8 cellular contexts compared by ENCODE assay signal in the genomic region with DNA sequence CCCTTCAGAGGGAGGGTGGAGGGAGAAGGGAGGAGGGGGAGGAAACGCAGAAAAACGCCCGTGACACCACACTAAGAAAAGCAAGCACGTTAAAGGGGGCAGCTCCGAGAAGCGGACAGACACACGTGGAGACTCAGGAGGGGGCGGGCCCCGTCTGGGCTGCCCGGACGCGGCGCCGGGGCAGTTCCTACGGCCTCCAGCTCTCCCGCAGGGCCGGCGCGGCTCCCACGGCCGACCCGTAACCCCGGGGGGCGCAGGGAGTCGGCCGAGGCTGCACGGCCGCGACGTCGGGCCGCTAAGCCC. TPM values are rescaled to one million over a fixed set of nuclear protein-coding genes. Genes with fewer than 3 reads are reported as not detected.
DNase-seq lines count a peak whose midpoint lies in the region; ATAC-seq and TF ChIP-seq lines count a peak whose summit lies in the region.

No MANE protein-coding gene starts in this region.

- H3F3A ChIP-seq in SU-DHL-6 (ENCODE audit: insufficient read depth), result peaks cover 36% of the 10 kb centered on the region

- H3K79me2 ChIP-seq in SU-DHL-6 (ENCODE audit: insufficient read depth, low read length), result peaks cover 56% of the 10 kb centered on the region

- H3K9me2 ChIP-seq in SU-DHL-6 (replicated peaks; ENCODE audit: insufficient read depth, low read length), result no peaks in the 10 kb centered on the region

- H3K4me1 ChIP-seq in breast epithelium, result no peaks in the 10 kb centered on the region
- H3K4me1 ChIP-seq in right lobe of liver, result peaks cover 0 to 10% (median 3%) of the 10 kb centered on the region in 4 donors

- H3K9me3 ChIP-seq in SU-DHL-6 (ENCODE audit: insufficient read depth, low read length) (no peaks in the 10 kb centered on the region), breast epithelium (no peaks in the 10 kb centered on the region), right lobe of liver (no peaks in the 10 kb centered on the region)

- H2AFZ ChIP-seq in SU-DHL-6 (ENCODE audit: low read depth, low read length, severe bottlenecking), result peak overlapping the region; percentile 78

- ATAC-seq in GM18861 (IDR thresholded peaks at IDR 0.05; ENCODE audit: unreplicated experiment) (peak; percentile 14), HG02943 (IDR thresholded peaks at IDR 0.05; ENCODE audit: low read depth, unreplicated experiment) (peak; percentile 33), right lobe of liver (peak; percentile 28 to 44 (median 42))

- H3K27me3 ChIP-seq in SU-DHL-6 (ENCODE audit: low read length) (no peaks in the 10 kb centered on the region), breast epithelium (no peaks in the 10 kb centered on the region), right lobe of liver (no peaks in the 10 kb centered on the region)

- H3K4me2 ChIP-seq in SU-DHL-6 (ENCODE audit: low read depth, low read length, poor library complexity, severe bottlenecking), result peak overlapping the region; percentile 81

- H3K27ac ChIP-seq in SU-DHL-6 (ENCODE audit: low read depth, low read length), result peak overlapping the region; percentile 77
- H3K27ac ChIP-seq in breast epithelium, result peak overlapping the region; percentile 87 to 89
- peak overlapping the region in 2 of 3 donors; percentile 82 to 86 for H3K27ac ChIP-seq in right lobe of liver

- H3K36me3 ChIP-seq in SU-DHL-6 (ENCODE audit: low read length) (peaks cover 19% of the 10 kb centered on the region; the same call in 1 of the 2 replicates), breast epithelium (no peaks in the 10 kb centered on the region), right lobe of liver (peaks cover 0 to 18% (median 0%) of the 10 kb centered on the region in 4 donors)

- H4K20me1 ChIP-seq in SU-DHL-6 (ENCODE audit: low read depth, low read length), result no peaks in the 10 kb centered on the region

- DNase-seq in breast epithelium (ENCODE audit: low spot score in 2 of 2), result no peak
- DNase-seq in right lobe of liver, result peak in 1 of 3 donors; percentile 30
- DNase-seq in stimulated activated naive CD4-positive, alpha-beta T cell treated with Interleukin-2 at 50 U/mL for 16 hours (lab: John Stamatoyannopoulos, UW), result peak; percentile 46
- DNase-seq in cerebellar cortex (ENCODE audit: low spot score), result no peak
- no peak for DNase-seq in NCI-H2081 (lab: John Stamatoyannopoulos, UW)

- intact Hi-C loops in breast epithelium (cut with DNase I; ENCODE audit: low total_unique reads) (no loop called here), right lobe of liver (cut with DNase I) (no loop called here)

- peak overlapping the region; percentile 89 for H3K9ac ChIP-seq in SU-DHL-6 (ENCODE audit: low read length)

- TF ChIP-seq POLR2A in breast epithelium (IDR thresholded peaks at IDR 0.05) (no peak), right lobe of liver (IDR thresholded peaks at IDR 0.05) (no peak)

- TF ChIP-seq CTCF in SU-DHL-6 (IDR thresholded peaks at IDR 0.05; ENCODE audit: insufficient read depth, low read length, poor library complexity, severe bottlenecking), result no peak
- TF ChIP-seq CTCF in breast epithelium (IDR thresholded peaks at IDR 0.05), result no peak
- TF ChIP-seq CTCF in right lobe of liver (IDR thresholded peaks at IDR 0.05), result no peak

- H3K4me3 ChIP-seq in SU-DHL-6 (ENCODE audit: insufficient read depth, low read length, poor library complexity, severe bottlenecking) (peak overlapping the region; percentile 85), breast epithelium (peak overlapping the region; percentile 88 to 99 (median 91)), right lobe of liver (peak overlapping the region; percentile 82 to 95 (median 95))

- 4% methylated on average over 8 of the region's 32 CpGs for WGBS in right lobe of liver (ENCODE audit: insufficient coverage, low coverage, low lambda C conversion rate, missing lambda C conversion rate)

RNA-seq across cellular contexts. Expression of a gene that starts 0.4 kb away (rescaled TPM):
- total RNA-seq in breast epithelium (10 to 100 TPM; 25.9 to 35.6 (median 32.4) TPM), right lobe of liver (10 to 100 TPM; 11.6 to 22.7 (median 14.4) TPM)
